In genomic region chr3:133661454-133662255, GRCh38 we compare ENCODE assay signal across 1 cellular context.
TF ChIP-seq lines count a peak whose summit lies in the region.

Gene TOPBP1, minus strand, starts transcription at chr3:133661941. Its CDS starts 814 bp downstream, at chr3:133661127.

TF ChIP-seq in HepG2, 621 proteins besides CTCF, POLR2A, EP300 and RAD21 (continued from another document):
- TF ChIP-seq ZNF318 (CRISPR knock-in tag; IDR thresholded peaks at IDR 0.05) = peak; percentile 51; the same call in 1 of the 2 replicates
- TF ChIP-seq BRF2 (CRISPR knock-in tag; IDR thresholded peaks at IDR 0.05) = 0 out of 2 replicates have a peak, but pooled peaks have one; percentile 74
- no peak for TF ChIP-seq TIGD3 (CRISPR knock-in tag; IDR thresholded peaks at IDR 0.05; ENCODE audit: borderline replicate concordance)
- no peak for TF ChIP-seq HDAC6 (IDR thresholded peaks at IDR 0.05; ENCODE audit: low read depth, low read length)
- TF ChIP-seq SMYD3 (CRISPR knock-in tag; IDR thresholded peaks at IDR 0.05) = peak; percentile 53; the same call in 1 of the 2 replicates
- peak; percentile 36; the same call in 1 of the 2 replicates for TF ChIP-seq PATZ1 (CRISPR knock-in tag; IDR thresholded peaks at IDR 0.05)
- 0 out of 2 replicates have a peak, but pooled peaks have one; percentile 25 for TF ChIP-seq ZNF276 (CRISPR knock-in tag; IDR thresholded peaks at IDR 0.05; ENCODE audit: low read depth)
- peak; percentile 78 for TF ChIP-seq KDM5A (IDR thresholded peaks at IDR 0.05; ENCODE audit: borderline replicate concordance, low read length)
- TF ChIP-seq ELF1 (CRISPR knock-in tag; IDR thresholded peaks at IDR 0.05) = peak; percentile 95
- TF ChIP-seq TARDBP (CRISPR knock-in tag; IDR thresholded peaks at IDR 0.05) = 0 out of 2 replicates have a peak, but pooled peaks have one; percentile 44
- 0 out of 2 replicates have a peak, but pooled peaks have one; percentile 48 for TF ChIP-seq GTF3A (CRISPR knock-in tag; conservative IDR thresholded peaks at IDR 0.05)
- peak; percentile 7; the same call in 1 of the 2 replicates for TF ChIP-seq GATAD2A (CRISPR knock-in tag; IDR thresholded peaks at IDR 0.05)
- 0 out of 2 replicates have a peak, but pooled peaks have one; percentile 36 for TF ChIP-seq THYN1 (CRISPR knock-in tag; IDR thresholded peaks at IDR 0.05; ENCODE audit: borderline replicate concordance, low read depth)
- TF ChIP-seq ZNF44 (CRISPR knock-in tag; IDR thresholded peaks at IDR 0.05) = 0 out of 2 replicates have a peak, but pooled peaks have one; percentile 41
- TF ChIP-seq ZMYM4 (CRISPR knock-in tag; IDR thresholded peaks at IDR 0.05) = peak; percentile 49
- no peak for TF ChIP-seq MIER2 (CRISPR knock-in tag; IDR thresholded peaks at IDR 0.05)
- TF ChIP-seq SKI (IDR thresholded peaks at IDR 0.05; ENCODE audit: partially characterized antibody) = no peak
- peak; percentile 50; the same call in 1 of the 2 replicates for TF ChIP-seq CBFB (CRISPR knock-in tag; IDR thresholded peaks at IDR 0.05)
- peak; percentile 84 for TF ChIP-seq KDM2A (CRISPR knock-in tag; IDR thresholded peaks at IDR 0.05; ENCODE audit: borderline replicate concordance, low read depth)
- no peak for TF ChIP-seq ZNF644 (CRISPR knock-in tag; IDR thresholded peaks at IDR 0.05; ENCODE audit: low read depth)
- peak; percentile 28 for TF ChIP-seq AGO2 (optimal IDR thresholded peaks at IDR 0.05; ENCODE audit: low read depth, low read length)
- TF ChIP-seq MAX (IDR thresholded peaks at IDR 0.05) = peak; percentile 72
- TF ChIP-seq ERF (CRISPR knock-in tag; IDR thresholded peaks at IDR 0.05) = peak; percentile 73; the same call in 1 of the 2 replicates
- TF ChIP-seq NR2C2 (CRISPR knock-in tag; IDR thresholded peaks at IDR 0.05; ENCODE audit: borderline replicate concordance) = peak; percentile 59
- no peak for TF ChIP-seq ZNF225 (CRISPR knock-in tag; IDR thresholded peaks at IDR 0.05)
- TF ChIP-seq ZBTB38 (CRISPR knock-in tag; IDR thresholded peaks at IDR 0.05) = 0 out of 2 replicates have a peak, but pooled peaks have one; percentile 4
- peak; percentile 55; the same call in 1 of the 2 replicates for TF ChIP-seq HDAC2 (CRISPR knock-in tag; IDR thresholded peaks at IDR 0.05)
- peak; percentile 74; the same call in 1 of the 2 replicates for TF ChIP-seq BATF2 (CRISPR knock-in tag; IDR thresholded peaks at IDR 0.05)
- peak; percentile 94 for TF ChIP-seq GATAD1 (CRISPR knock-in tag; IDR thresholded peaks at IDR 0.05)
- TF ChIP-seq YEATS2 (CRISPR knock-in tag; IDR thresholded peaks at IDR 0.05; ENCODE audit: borderline replicate concordance) = peak; percentile 49; the same call in 1 of the 2 replicates
- TF ChIP-seq IKZF4 (CRISPR knock-in tag; IDR thresholded peaks at IDR 0.05; ENCODE audit: borderline replicate concordance, low read depth, not compliant biosample characterization) = no peak
- no peak for TF ChIP-seq ZNF550 (CRISPR knock-in tag; IDR thresholded peaks at IDR 0.05; ENCODE audit: borderline replicate concordance)
